In genomic region chr18:34809697-34810096, GRCh38 we compare ENCODE assay signal across 8 cellular contexts.
DNase-seq lines count a peak whose midpoint lies in the region; ATAC-seq and TF ChIP-seq lines count a peak whose summit lies in the region.

No MANE protein-coding gene starts in this region.

- intact Hi-C loops in activated CD4-positive, alpha-beta T cell treated with anti-CD3 and anti-CD28 coated beads for 36 hours (cut with DNase I, micrococcal nuclease), result no loop called here
- intact Hi-C loops in psoas muscle (cut with DNase I), result no loop called here

- 34 to 48% (median 40%) methylated on average over 3 of the region's 3 CpGs for WGBS in psoas muscle, 3 donors

- CTCF ChIA-PET in activated CD4-positive, alpha-beta T cell treated with anti-CD3 and anti-CD28 coated beads for 36 hours (lab: Charles Lee), result no interaction called here

- H3K27me3 ChIP-seq in psoas muscle (ENCODE audit: insufficient read depth in 3 of 3, low read length in 2 of 3), result no peaks in the 10 kb centered on the region

- peak; percentile 42 for TF ChIP-seq CTCF in fibroblast of the aortic adventitia (IDR thresholded peaks at IDR 0.05; ENCODE audit: insufficient read depth, low read length)
- peak; percentile 34 for TF ChIP-seq CTCF in psoas muscle (IDR thresholded peaks at IDR 0.05)

- H3K27ac ChIP-seq in psoas muscle, result no peak overlapping the region

- H3K27me3 Mint-ChIP-seq in activated CD4-positive, alpha-beta T cell treated with anti-CD3 and anti-CD28 coated beads for 36 hours, result peaks cover 18% of the 10 kb centered on the region
- H3K27me3 Mint-ChIP-seq in activated naive CD8-positive, alpha-beta T cell treated with anti-CD3 and anti-CD28 coated beads, Interleukin-2, amount 50 U/mL, for 24 hours, result peaks cover 9% of the 10 kb centered on the region

- H3K36me3 Mint-ChIP-seq in activated CD4-positive, alpha-beta T cell treated with anti-CD3 and anti-CD28 coated beads for 36 hours (ENCODE audit: low read depth), result no peaks in the 10 kb centered on the region
- no peaks in the 10 kb centered on the region for H3K36me3 Mint-ChIP-seq in activated naive CD8-positive, alpha-beta T cell treated with anti-CD3 and anti-CD28 coated beads, Interleukin-2, amount 50 U/mL, for 24 hours (ENCODE audit: low read depth)

- no peak for ATAC-seq in activated CD4-positive, alpha-beta T cell treated with anti-CD3 and anti-CD28 coated beads for 36 hours
- ATAC-seq in psoas muscle (peak in 3 of 4 donors; percentile 58 to 68 (median 63)), GM21515 (IDR thresholded peaks at IDR 0.05; ENCODE audit: unreplicated experiment) (no peak), HG03354 (IDR thresholded peaks at IDR 0.05; ENCODE audit: poor library complexity, severe bottlenecking, unreplicated experiment) (no peak)
- no peak for ATAC-seq in activated naive CD8-positive, alpha-beta T cell treated with anti-CD3 and anti-CD28 coated beads, Interleukin-2, amount 50 U/mL, for 24 hours

- peaks cover 16% of the 10 kb centered on the region for H3K4me1 ChIP-seq in psoas muscle

- H3K4me1 Mint-ChIP-seq in activated CD4-positive, alpha-beta T cell treated with anti-CD3 and anti-CD28 coated beads for 36 hours, result peaks cover 2% of the 10 kb centered on the region
- peaks cover 13% of the 10 kb centered on the region for H3K4me1 Mint-ChIP-seq in activated naive CD8-positive, alpha-beta T cell treated with anti-CD3 and anti-CD28 coated beads, Interleukin-2, amount 50 U/mL, for 24 hours

- peak; percentile 38 for DNase-seq in activated CD4-positive, alpha-beta T cell treated with anti-CD3 and anti-CD28 coated beads for 36 hours
- DNase-seq in activated CD4-positive, alpha-beta T cell treated with anti-CD3 and anti-CD28 coated beads, Interleukin-2, amount 50 U/mL, for 4 hours, result no peak
- peak; percentile 83 for DNase-seq in NCI-H748 treated with DMSO at 0.1 percent for 48 hours (lab: John Stamatoyannopoulos, UW)
- peak; percentile 46 for DNase-seq in fibroblast of the aortic adventitia (ENCODE audit: low read depth)
- peak; percentile 51 to 74 for DNase-seq in psoas muscle
- DNase-seq in activated naive CD8-positive, alpha-beta T cell treated with anti-CD3 and anti-CD28 coated beads, Interleukin-2, amount 50 U/mL, for 24 hours, result no peak

- H3K9me3 ChIP-seq in psoas muscle, result no peaks in the 10 kb centered on the region

- H3K27ac Mint-ChIP-seq in activated CD4-positive, alpha-beta T cell treated with anti-CD3 and anti-CD28 coated beads for 36 hours, result no peak overlapping the region
- H3K27ac Mint-ChIP-seq in activated naive CD8-positive, alpha-beta T cell treated with anti-CD3 and anti-CD28 coated beads, Interleukin-2, amount 50 U/mL, for 24 hours, result no peak overlapping the region

- POLR2A ChIA-PET in activated CD4-positive, alpha-beta T cell treated with anti-CD3 and anti-CD28 coated beads for 36 hours (lab: Charles Lee), result no interaction called here

- H3K36me3 ChIP-seq in psoas muscle (ENCODE audit: insufficient read depth in 1 of 2, low read depth in 1 of 2), result peaks cover 0 to 20% of the 10 kb centered on the region in 2 donors

- H3K9me3 Mint-ChIP-seq in activated CD4-positive, alpha-beta T cell treated with anti-CD3 and anti-CD28 coated beads for 36 hours (ENCODE audit: low read depth), result no peaks in the 10 kb centered on the region
- no peaks in the 10 kb centered on the region for H3K9me3 Mint-ChIP-seq in activated naive CD8-positive, alpha-beta T cell treated with anti-CD3 and anti-CD28 coated beads, Interleukin-2, amount 50 U/mL, for 24 hours

- no peak overlapping the region for H3K4me3 Mint-ChIP-seq in activated CD4-positive, alpha-beta T cell treated with anti-CD3 and anti-CD28 coated beads for 36 hours
- H3K4me3 Mint-ChIP-seq in activated naive CD8-positive, alpha-beta T cell treated with anti-CD3 and anti-CD28 coated beads, Interleukin-2, amount 50 U/mL, for 24 hours, result no peak overlapping the region

- H3K4me3 ChIP-seq in fibroblast of the aortic adventitia (ENCODE audit: low read depth, low read length), result no peak overlapping the region
- no peak overlapping the region for H3K4me3 ChIP-seq in psoas muscle

Comparison
In these comparisons a context has a peak if more than half of its experiments do, and no peak if none do; other contexts are left out.
1. DNase-seq: peak in activated CD4-positive, alpha-beta T cell treated with anti-CD3 and anti-CD28 coated beads for 36 hours (single experiment), NCI-H748 treated with DMSO at 0.1 percent for 48 hours (single experiment), fibroblast of the aortic adventitia (single experiment) and psoas muscle (2 of 2); none in activated CD4-positive, alpha-beta T cell treated with anti-CD3 and anti-CD28 coated beads, Interleukin-2, amount 50 U/mL, for 4 hours (0 of 2) and activated naive CD8-positive, alpha-beta T cell treated with anti-CD3 and anti-CD28 coated beads, Interleukin-2, amount 50 U/mL, for 24 hours (single experiment).
2. ATAC-seq: peak in psoas muscle (3 of 4); none in activated CD4-positive, alpha-beta T cell treated with anti-CD3 and anti-CD28 coated beads for 36 hours (single experiment), GM21515 (single experiment), activated naive CD8-positive, alpha-beta T cell treated with anti-CD3 and anti-CD28 coated beads, Interleukin-2, amount 50 U/mL, for 24 hours (single experiment) and HG03354 (single experiment).